Comparison of ENCODE assay signal across 18 cellular contexts in genomic region chr7:120033114-120033513, GRCh38.
A peak's percentile ranks its signal among the peaks of the same experiment; 100 is the strongest.
DNase-seq lines count a peak whose midpoint lies in the region; ATAC-seq lines count a peak whose summit lies in the region.
"Had no signal": no experiment of that assay in that cellular context is flagged by ENCODE, and none has a peak within 500 bp of the region (broad histone marks: within the 10 kb centered on the region; RNA-seq: fewer than 3 reads in every experiment).

No MANE protein-coding gene starts in this region.

- 41% methylated on average over 2 of the region's 2 CpGs for WGBS in HUES64

- CTCF ChIA-PET in activated naive CD4-positive, alpha-beta T cell treated with anti-CD3 and anti-CD28 coated beads, Interleukin-2, amount 10 ng/mL, durations not matched to agents 7 days and 5 days (lab: Charles Lee) = no interaction called here

- DNase-seq in astrocyte of the hippocampus (ENCODE audit: low read depth, low spot score) (peak; percentile 34), iris pigment epithelial cell (ENCODE audit: low read depth) (peak; percentile 31)
- DNase-seq in activated naive CD4-positive, alpha-beta T cell treated with anti-CD3 and anti-CD28 coated beads, Interleukin-2, amount 10 ng/mL, durations not matched to agents 7 days and 5 days = no peak
- DNase-seq: activated CD4-positive, alpha-beta T cell treated with anti-CD3 and anti-CD28 coated beads for 4 hours; activated T-cell treated with anti-CD3 and anti-CD28 coated beads, Interleukin-2, amount 50 U/mL, for 1 hour; AML-193; effector CD8-positive, alpha-beta T cell; left colon; NCI-H345; stimulated activated CD4-positive, alpha-beta T cell treated with anti-CD3 and anti-CD28 coated beads, Interleukin-4, amount 100 ng/mL, for 24 hours; stimulated activated naive B cell treated with anti-CD40 and anti-IgM and Interleukin-4, amounts not matched to agents 10 μg/mL and 1 μg/mL and 100 μg/mL, for 72 hours had no signal

- H3K27ac ChIP-seq in HUES64 (ENCODE audit: low read depth, low read length) = peak overlapping the region; percentile 14; the same call in 1 of the 2 replicates
- H3K27ac ChIP-seq: HL-60 had no signal

- H3K9me3 ChIP-seq in ES-I3 (ENCODE audit: control insufficient read depth, insufficient read depth, low read length) (no peaks in the 10 kb centered on the region), HUES64 (ENCODE audit: insufficient read depth, low read depth, low read length) (no peaks in the 10 kb centered on the region)

- ATAC-seq in GM21723 (IDR thresholded peaks at IDR 0.05; ENCODE audit: unreplicated experiment) = no peak
- ATAC-seq in HG02588 (IDR thresholded peaks at IDR 0.05; ENCODE audit: unreplicated experiment) = no peak
- no peak for ATAC-seq in HG03108 (IDR thresholded peaks at IDR 0.05; ENCODE audit: unreplicated experiment)
- ATAC-seq: left colon; stimulated activated naive B cell treated with anti-CD40 and anti-IgM and Interleukin-4, amounts not matched to agents 10 μg/mL and 1 μg/mL and 100 μg/mL, for 72 hours had no signal

- H3K4me3 Mint-ChIP-seq in activated naive CD4-positive, alpha-beta T cell treated with anti-CD3 and anti-CD28 coated beads, Interleukin-2, amount 10 ng/mL, durations not matched to agents 7 days and 5 days = no peak overlapping the region
- H3K4me3 Mint-ChIP-seq: stimulated activated naive B cell treated with anti-CD40 and anti-IgM and Interleukin-4, amounts not matched to agents 10 μg/mL and 1 μg/mL and 100 μg/mL, for 72 hours; T-helper 1 cell treated with Interleukin-12 subunit alpha and Interleukin-12 subunit beta and Interleukin-4 antibody, amounts not matched to agents 30 μg/mL and 1 μg/mL, for 36 hours had no signal

- H3K4me3 ChIP-seq in HUES64 (ENCODE audit: low read length) = no peak overlapping the region

- H3K9me3 Mint-ChIP-seq in activated naive CD4-positive, alpha-beta T cell treated with anti-CD3 and anti-CD28 coated beads, Interleukin-2, amount 10 ng/mL, durations not matched to agents 7 days and 5 days = peaks cover 8% of the 10 kb centered on the region

- H3K27ac Mint-ChIP-seq in activated naive CD4-positive, alpha-beta T cell treated with anti-CD3 and anti-CD28 coated beads, Interleukin-2, amount 10 ng/mL, durations not matched to agents 7 days and 5 days = no peak overlapping the region
- H3K27ac Mint-ChIP-seq: stimulated activated naive B cell treated with anti-CD40 and anti-IgM and Interleukin-4, amounts not matched to agents 10 μg/mL and 1 μg/mL and 100 μg/mL, for 72 hours; T-helper 1 cell treated with Interleukin-12 subunit alpha and Interleukin-12 subunit beta and Interleukin-4 antibody, amounts not matched to agents 30 μg/mL and 1 μg/mL, for 36 hours had no signal

- H3K36me3 ChIP-seq in ES-I3 (ENCODE audit: insufficient read depth, low read length) (no peaks in the 10 kb centered on the region), HUES64 (ENCODE audit: insufficient read depth, low read length) (no peaks in the 10 kb centered on the region)

- no peaks in the 10 kb centered on the region for H3K36me3 Mint-ChIP-seq in activated naive CD4-positive, alpha-beta T cell treated with anti-CD3 and anti-CD28 coated beads, Interleukin-2, amount 10 ng/mL, durations not matched to agents 7 days and 5 days
- H3K36me3 Mint-ChIP-seq: stimulated activated naive B cell treated with anti-CD40 and anti-IgM and Interleukin-4, amounts not matched to agents 10 μg/mL and 1 μg/mL and 100 μg/mL, for 72 hours had no signal

- H3K9ac ChIP-seq in ES-I3 (ENCODE audit: low read depth, low read length) = peak overlapping the region; percentile 22; the same call in 1 of the 2 replicates
- no peak overlapping the region for H3K9ac ChIP-seq in HUES64 (ENCODE audit: low read depth, low read length)

- H3K4me1 Mint-ChIP-seq in activated naive CD4-positive, alpha-beta T cell treated with anti-CD3 and anti-CD28 coated beads, Interleukin-2, amount 10 ng/mL, durations not matched to agents 7 days and 5 days = no peaks in the 10 kb centered on the region
- H3K4me1 Mint-ChIP-seq: stimulated activated naive B cell treated with anti-CD40 and anti-IgM and Interleukin-4, amounts not matched to agents 10 μg/mL and 1 μg/mL and 100 μg/mL, for 72 hours had no signal

- H3K4me1 ChIP-seq in ES-I3 (ENCODE audit: insufficient read depth, low read length) (peaks cover 10% of the 10 kb centered on the region; the same call in 1 of the 2 replicates), HUES64 (ENCODE audit: insufficient read depth, low read length) (peaks cover 24% of the 10 kb centered on the region)

- H3K27me3 ChIP-seq in HUES64 (ENCODE audit: insufficient read depth, low read length) = no peaks in the 10 kb centered on the region

- no peaks in the 10 kb centered on the region for H3K27me3 Mint-ChIP-seq in activated naive CD4-positive, alpha-beta T cell treated with anti-CD3 and anti-CD28 coated beads, Interleukin-2, amount 10 ng/mL, durations not matched to agents 7 days and 5 days
- H3K27me3 Mint-ChIP-seq: stimulated activated naive B cell treated with anti-CD40 and anti-IgM and Interleukin-4, amounts not matched to agents 10 μg/mL and 1 μg/mL and 100 μg/mL, for 72 hours had no signal
